Comparison of ENCODE assay signal across 1 cellular context in genomic region chr20:58309607-58310290, GRCh38.
TF ChIP-seq lines count a peak whose summit lies in the region.

Gene RAB22A (plus strand): TSS chr20:58309715. CDS start chr20:58309977, 262 bp downstream.

TF ChIP-seq in GM12878, 131 proteins besides CTCF, POLR2A, EP300 and RAD21 (continued from another document and continues in another):
- TF ChIP-seq USF1 (IDR thresholded peaks at IDR 0.05; ENCODE audit: borderline replicate concordance, extremely low read length, insufficient read depth, low read depth, low read length) (peak; percentile 84), ZNF24 (IDR thresholded peaks at IDR 0.05) (no peak), ATF3 (IDR thresholded peaks at IDR 0.05; ENCODE audit: borderline replicate concordance, extremely low read depth, low read depth, low read length) (no peak), CHD2 (IDR thresholded peaks at IDR 0.05; ENCODE audit: borderline replicate concordance, low read depth, low read length) (no peak), BHLHE40 (IDR thresholded peaks at IDR 0.05; ENCODE audit: borderline replicate concordance in 1 of 2, low read depth in 2 of 2, low read length in 1 of 2) (peak in 1 of 2 experiments; percentile 85; a peak in 2 of 4 replicates), TARDBP (IDR thresholded peaks at IDR 0.05; ENCODE audit: borderline replicate concordance) (no peak), CEBPB (IDR thresholded peaks at IDR 0.05; ENCODE audit: borderline replicate concordance in 1 of 2, low read depth in 2 of 2, low read length in 2 of 2) (no peak), IKZF2 (IDR thresholded peaks at IDR 0.05) (no peak), ZBTB11 (CRISPR knock-in tag; IDR thresholded peaks at IDR 0.05) (no peak), RBBP5 (conservative IDR thresholded peaks at IDR 0.05) (0 out of 2 replicates have a peak, but pooled peaks have one; percentile 56), ZNF384 (IDR thresholded peaks at IDR 0.05; ENCODE audit: borderline replicate concordance, low read depth, low read length) (no peak), ZNF622 (IDR thresholded peaks at IDR 0.05) (no peak), NFXL1 (IDR thresholded peaks at IDR 0.05; ENCODE audit: borderline replicate concordance) (peak; percentile 83; the same call in 1 of the 2 replicates), PAX8 (IDR thresholded peaks at IDR 0.05) (no peak), ZNF217 (IDR thresholded peaks at IDR 0.05) (no peak), TBL1XR1 (IDR thresholded peaks at IDR 0.05; ENCODE audit: low read depth, low read length) (no peak), FOXM1 (IDR thresholded peaks at IDR 0.05; ENCODE audit: low read depth, low read length) (no peak), HDAC6 (IDR thresholded peaks at IDR 0.05; ENCODE audit: unreplicated experiment) (peak; percentile 63), PML (IDR thresholded peaks at IDR 0.05; ENCODE audit: low read length) (no peak), WRNIP1 (IDR thresholded peaks at IDR 0.05; ENCODE audit: borderline replicate concordance, low read depth, low read length) (no peak), POU2F2 (IDR thresholded peaks at IDR 0.05; ENCODE audit: borderline replicate concordance, low read depth, low read length) (peak; percentile 62; the same call in 1 of the 3 replicates), MYB (IDR thresholded peaks at IDR 0.05; ENCODE audit: borderline replicate concordance, low read depth, low read length) (no peak), RFX5 (IDR thresholded peaks at IDR 0.05; ENCODE audit: low read depth, low read length) (no peak), PBX3 (IDR thresholded peaks at IDR 0.05; ENCODE audit: insufficient replicate concordance, low read depth, low read length) (no peak), MAX (IDR thresholded peaks at IDR 0.05; ENCODE audit: low read depth, low read length) (peak; percentile 50; the same call in 1 of the 2 replicates), E2F4 (IDR thresholded peaks at IDR 0.05; ENCODE audit: low read depth, low read length) (no peak), CHD1 (IDR thresholded peaks at IDR 0.05; ENCODE audit: low read depth, low read length) (no peak), SMAD1 (IDR thresholded peaks at IDR 0.05; ENCODE audit: low read depth, partially characterized antibody) (no peak), ATF2 (IDR thresholded peaks at IDR 0.05; ENCODE audit: low read length) (no peak), SIX5 (IDR thresholded peaks at IDR 0.05; ENCODE audit: low read depth, low read length, severe bottlenecking) (no peak), EGR1 (IDR thresholded peaks at IDR 0.05; ENCODE audit: borderline replicate concordance in 1 of 2, low read depth in 2 of 2, low read length in 2 of 2) (peak in 1 of 2 experiments; percentile 57; a peak in 1 of 3 replicates), STAT3 (IDR thresholded peaks at IDR 0.05; ENCODE audit: low read depth, low read length) (no peak), SKIL (IDR thresholded peaks at IDR 0.05; ENCODE audit: low read depth, poor library complexity, severe bottlenecking) (no peak), NR2C1 (IDR thresholded peaks at IDR 0.05) (peak; percentile 60), ETV6 (conservative IDR thresholded peaks at IDR 0.05 in 1 of 2, IDR thresholded peaks at IDR 0.05 in 1 of 2; ENCODE audit: borderline replicate concordance in 1 of 2, low read depth in 1 of 2) (no peak), ASH2L (IDR thresholded peaks at IDR 0.05; ENCODE audit: borderline replicate concordance, low read depth) (0 out of 2 replicates have a peak, but pooled peaks have one; percentile 46), RB1 (IDR thresholded peaks at IDR 0.05; ENCODE audit: borderline replicate concordance) (peak; percentile 82), YBX1 (IDR thresholded peaks at IDR 0.05) (no peak), ZZZ3 (IDR thresholded peaks at IDR 0.05; ENCODE audit: control insufficient read depth, insufficient read length, low read depth) (no peak), IKZF1 (conservative IDR thresholded peaks at IDR 0.05) (peak; percentile 72), DPF2 (IDR thresholded peaks at IDR 0.05) (peak; percentile 83), MLLT1 (IDR thresholded peaks at IDR 0.05) (no peak), BCL3 (IDR thresholded peaks at IDR 0.05; ENCODE audit: borderline replicate concordance, insufficient read depth, low read depth, low read length, poor library complexity, severe bottlenecking) (no peak), MTA3 (IDR thresholded peaks at IDR 0.05; ENCODE audit: borderline replicate concordance, low read length) (no peak), NFIC (IDR thresholded peaks at IDR 0.05; ENCODE audit: low read depth, low read length) (no peak), RELA (IDR thresholded peaks at IDR 0.05; ENCODE audit: borderline replicate concordance, partially characterized antibody) (peak; percentile 72), SPI1 (IDR thresholded peaks at IDR 0.05; ENCODE audit: borderline replicate concordance, insufficient read depth, low read depth, low read length) (no peak), NR2F1 (conservative IDR thresholded peaks at IDR 0.05) (peak; percentile 65), PKNOX1 (IDR thresholded peaks at IDR 0.05) (no peak)
